ENCODE assay signal across 10 cellular contexts in genomic region chr10:43404675-43405221, GRCh38. TPM values are rescaled to one million over a fixed set of nuclear protein-coding genes. Genes with fewer than 3 reads are reported as not detected.
DNase-seq lines count a peak whose midpoint lies in the region; ATAC-seq and TF ChIP-seq lines count a peak whose summit lies in the region.
"Had no signal": no experiment of that assay in that cellular context is flagged by ENCODE, and none has a peak within 500 bp of the region (broad histone marks: within the 10 kb centered on the region; RNA-seq: fewer than 3 reads in every experiment).

No MANE protein-coding gene starts in this region.

- peak overlapping the region; percentile 84 for H3K27ac Mint-ChIP-seq in Calu3 (ENCODE audit: unreplicated experiment)
- peak overlapping the region; percentile 87 to 97 for H3K27ac Mint-ChIP-seq in activated naive CD4-positive, alpha-beta T cell treated with anti-CD3 and anti-CD28 coated beads, Interleukin-2, amount 50 U/mL, for 72 hours
- H3K27ac Mint-ChIP-seq in naive thymus-derived CD8-positive, alpha-beta T cell = peak overlapping the region; percentile 82 to 97 (median 94)

- H3K27ac ChIP-seq in HUES64 (ENCODE audit: low read depth, low read length) = 0 out of 2 replicates have a peak overlapping the region, but pooled peaks have one; percentile 14

- H3K36me3 ChIP-seq in HUES64 (ENCODE audit: insufficient read depth, low read length) = peaks cover 23% of the 10 kb centered on the region

- 80% methylated on average over 5 of the region's 7 CpGs for WGBS in HUES64

- H3K36me3 Mint-ChIP-seq in Calu3 (ENCODE audit: insufficient read depth, unreplicated experiment) = peaks cover 96% of the 10 kb centered on the region
- peaks cover 52 to 54% of the 10 kb centered on the region in 2 donors for H3K36me3 Mint-ChIP-seq in activated naive CD4-positive, alpha-beta T cell treated with anti-CD3 and anti-CD28 coated beads, Interleukin-2, amount 50 U/mL, for 72 hours
- peaks cover 0 to 44% (median 4%) of the 10 kb centered on the region in 3 donors for H3K36me3 Mint-ChIP-seq in naive thymus-derived CD8-positive, alpha-beta T cell

- ATAC-seq in activated naive CD4-positive, alpha-beta T cell treated with anti-CD3 and anti-CD28 coated beads, Interleukin-2, amount 50 U/mL, for 72 hours = no peak
- no peak for ATAC-seq in naive thymus-derived CD8-positive, alpha-beta T cell
- ATAC-seq in GM21528 (IDR thresholded peaks at IDR 0.05; ENCODE audit: low FRiP score, unreplicated experiment) (no peak), HG03108 (IDR thresholded peaks at IDR 0.05; ENCODE audit: unreplicated experiment) (no peak), HG03139 (IDR thresholded peaks at IDR 0.05; ENCODE audit: unreplicated experiment) (no peak)

- H3K9me3 Mint-ChIP-seq in Calu3 (ENCODE audit: low read depth, unreplicated experiment) = no peaks in the 10 kb centered on the region
- H3K9me3 Mint-ChIP-seq in activated naive CD4-positive, alpha-beta T cell treated with anti-CD3 and anti-CD28 coated beads, Interleukin-2, amount 50 U/mL, for 72 hours = no peaks in the 10 kb centered on the region
- no peaks in the 10 kb centered on the region for H3K9me3 Mint-ChIP-seq in naive thymus-derived CD8-positive, alpha-beta T cell

- H3K4me1 ChIP-seq in HUES64 (ENCODE audit: insufficient read depth, low read length) = peaks cover 50% of the 10 kb centered on the region

- intact Hi-C loops in Calu3 (cut with micrococcal nuclease; ENCODE audit: unreplicated experiment) = no loop called here

- DNase-seq in Calu3 (no peak), NCI-H524 (lab: John Stamatoyannopoulos, UW) (no peak)
- no peak for DNase-seq in activated naive CD4-positive, alpha-beta T cell treated with anti-CD3 and anti-CD28 coated beads, Interleukin-2, amount 50 U/mL, for 72 hours (ENCODE audit: low spot score in 2 of 2)
- DNase-seq in naive thymus-derived CD8-positive, alpha-beta T cell = peak in 2 of 10 donors; percentile 44 to 54
- DNase-seq: NCI-H345, sigmoid colon had no signal

- H3K4me1 Mint-ChIP-seq in Calu3 (ENCODE audit: low read depth, unreplicated experiment) = peaks cover 47% of the 10 kb centered on the region
- H3K4me1 Mint-ChIP-seq in naive thymus-derived CD8-positive, alpha-beta T cell = peaks cover 34 to 72% (median 62%) of the 10 kb centered on the region in 4 donors

- H3K4me3 ChIP-seq in HUES64 (ENCODE audit: low read length) = peak overlapping the region; percentile 24; the same call in 1 of the 2 replicates

- H3K4me3 Mint-ChIP-seq in Calu3 (ENCODE audit: low read depth, unreplicated experiment) = peak overlapping the region; percentile 76
- H3K4me3 Mint-ChIP-seq in naive thymus-derived CD8-positive, alpha-beta T cell = peak overlapping the region; percentile 78 to 100 (median 87)

- H3K27me3 ChIP-seq in HUES64 (ENCODE audit: insufficient read depth, low read length) = no peaks in the 10 kb centered on the region
- H3K27me3 ChIP-seq: sigmoid colon had no signal

- TF ChIP-seq CTCF in Calu3 (IDR thresholded peaks at IDR 0.05; ENCODE audit: unreplicated experiment) = no peak

- no peak overlapping the region for H3K9ac ChIP-seq in HUES64 (ENCODE audit: low read depth, low read length)

- BruUV-seq in Calu3 (replicated peaks; lab: Mats Ljungman, UMichigan) = no TSS peak

- no peaks in the 10 kb centered on the region for H3K9me3 ChIP-seq in HUES64 (ENCODE audit: insufficient read depth, low read depth, low read length)
- H3K9me3 ChIP-seq: sigmoid colon had no signal

- H3K27me3 Mint-ChIP-seq in Calu3 (ENCODE audit: unreplicated experiment) = no peaks in the 10 kb centered on the region
- no peaks in the 10 kb centered on the region for H3K27me3 Mint-ChIP-seq in naive thymus-derived CD8-positive, alpha-beta T cell

- CTCF ChIA-PET in Calu3 (lab: Charles Lee) = interaction anchor here (0.7 kb wide), 1 partner anchor 78 kb away, joined by 5 read pairs; no protein-coding TSS in a partner anchor

- POLR2A ChIA-PET in naive thymus-derived CD8-positive, alpha-beta T cell (lab: Charles Lee) = interaction anchor here (1.2 to 2.5 kb wide), 4 partner anchors 8 to 111 kb away, joined by 5 to 16 read pairs (median 6); partner anchors contain the start of gene ZNF487

RNA-seq across cellular contexts. Expression of gene HNRNPF, which starts 4.2 kb away (rescaled TPM):
- 256 and 275 TPM in 2 replicates for total RNA-seq in Calu3 (2022)
- 295 TPM for polyA plus RNA-seq in HUES64 (2013, experiment 1 of 2)
- polyA plus RNA-seq in HUES64 (2013, experiment 2 of 2) = 272 TPM
- total RNA-seq in activated naive CD4-positive, alpha-beta T cell treated with anti-CD3 and anti-CD28 coated beads, Interleukin-2, amount 50 U/mL, for 72 hours = 100 to 1,000 TPM; 410 to 434 TPM
- 100 to 1,000 TPM; 155 to 168 TPM for total RNA-seq in naive thymus-derived CD8-positive, alpha-beta T cell
- 100 to 1,000 TPM; 160 to 202 (median 174) TPM for polyA plus RNA-seq in naive thymus-derived CD8-positive, alpha-beta T cell

RNA-seq across cellular contexts. Expression of gene ZNF487, which starts 32.2 kb away (rescaled TPM):
- total RNA-seq in Calu3 (2022) = 2.5 and 3.4 TPM in 2 replicates
- polyA plus RNA-seq in HUES64 (2013, experiment 1 of 2) = 1.7 TPM
- polyA plus RNA-seq in HUES64 (2013, experiment 2 of 2) = 2.5 TPM
- 1 to 10 TPM; 2.7 to 4.1 TPM for total RNA-seq in activated naive CD4-positive, alpha-beta T cell treated with anti-CD3 and anti-CD28 coated beads, Interleukin-2, amount 50 U/mL, for 72 hours
- total RNA-seq in naive thymus-derived CD8-positive, alpha-beta T cell = 1 to 10 TPM; 4.4 to 5.4 TPM
- 1 to 10 TPM; 4.0 to 6.0 (median 5.1) TPM for polyA plus RNA-seq in naive thymus-derived CD8-positive, alpha-beta T cell

RNA-seq across cellular contexts. Expression of gene FXYD4, which starts 33.3 kb away (rescaled TPM):
- not detected in 2 replicates for total RNA-seq in Calu3 (2022)
- polyA plus RNA-seq in HUES64 (2013, experiment 1 of 2) = not detected
- not detected for polyA plus RNA-seq in HUES64 (2013, experiment 2 of 2)
- total RNA-seq in activated naive CD4-positive, alpha-beta T cell treated with anti-CD3 and anti-CD28 coated beads, Interleukin-2, amount 50 U/mL, for 72 hours = not detected
- total RNA-seq in naive thymus-derived CD8-positive, alpha-beta T cell = not detected
- polyA plus RNA-seq in naive thymus-derived CD8-positive, alpha-beta T cell = not detected
- total RNA-seq: sigmoid colon had no signal
- polyA plus RNA-seq: sigmoid colon had no signal
